In genomic region chr9:94800424-94801117, GRCh38 we compare ENCODE assay signal across 11 cellular contexts.
DNase-seq lines count a peak whose midpoint lies in the region; TF ChIP-seq lines count a peak whose summit lies in the region.
"Had no signal": no experiment of that assay in that cellular context is flagged by ENCODE, and none has a peak within 500 bp of the region (broad histone marks: within the 10 kb centered on the region; RNA-seq: fewer than 3 reads in every experiment).

No MANE protein-coding gene starts in this region.

- no peak overlapping the region for H3K4me2 ChIP-seq in neuronal stem cell (ENCODE audit: insufficient read depth, low read length, poor library complexity, severe bottlenecking)

- no peak for TF ChIP-seq CTCF in fibroblast of villous mesenchyme (IDR thresholded peaks at IDR 0.05; ENCODE audit: insufficient read depth, low read depth, low read length)
- no peak for TF ChIP-seq CTCF in prostate gland (IDR thresholded peaks at IDR 0.05)

- H2AK5ac ChIP-seq in neuronal stem cell (ENCODE audit: low read depth, low read length), result no peak overlapping the region

- no peak overlapping the region for H3K23ac ChIP-seq in neuronal stem cell (ENCODE audit: low read depth, low read length, poor library complexity)

- peaks cover 32% of the 10 kb centered on the region for H3K4me1 ChIP-seq in ACC112 (ENCODE audit: control insufficient read depth, insufficient read depth, low read length, unreplicated experiment)
- H3K4me1 ChIP-seq in SJSA1 (replicated peaks), result peaks cover 70% of the 10 kb centered on the region
- no peaks in the 10 kb centered on the region for H3K4me1 ChIP-seq in prostate gland (replicated peaks)
- peaks cover 0 to 5% of the 10 kb centered on the region in 2 donors for H3K4me1 ChIP-seq in neuronal stem cell (ENCODE audit: control insufficient read depth in 2 of 2, insufficient read depth in 1 of 2, low read depth in 1 of 2, low read length in 2 of 2)

- H2BK120ac ChIP-seq in neuronal stem cell (ENCODE audit: low read depth, low read length), result no peak overlapping the region

- H2AFZ ChIP-seq in ACC112 (ENCODE audit: low read length, unreplicated experiment) (no peak overlapping the region), neuronal stem cell (ENCODE audit: low read length) (no peak overlapping the region)

- no peak overlapping the region for H2BK5ac ChIP-seq in neuronal stem cell (ENCODE audit: low read length)

- no peak overlapping the region for H3K18ac ChIP-seq in neuronal stem cell (ENCODE audit: low read length)

- H3K36me3 ChIP-seq in ACC112 (ENCODE audit: insufficient read depth, low read length) (peaks cover 12% of the 10 kb centered on the region; the same call in 1 of the 2 replicates), SJSA1 (peaks cover 15% of the 10 kb centered on the region; the same call in 1 of the 2 replicates), prostate gland (no peaks in the 10 kb centered on the region), neuronal stem cell (replicated peaks in 1 of 2; ENCODE audit: control insufficient read depth in 2 of 2, insufficient read depth in 2 of 2, low read length in 2 of 2) (peaks cover 5 to 37% of the 10 kb centered on the region in 2 donors)
- H3K36me3 ChIP-seq: adrenal gland had no signal

- H4K8ac ChIP-seq in neuronal stem cell (ENCODE audit: low read depth, low read length), result no peak overlapping the region

- 28% methylated on average over 8 of the region's 8 CpGs for WGBS in prostate gland
- WGBS in neuronal stem cell (ENCODE audit: extremely low coverage in 2 of 2, insufficient read length in 2 of 2, insufficient replicate concordance in 1 of 2), 2 donors, result no CpG with 5 or more reads among the region's 8 CpGs

- H3K9ac ChIP-seq in neuronal stem cell (ENCODE audit: low read depth, low read length, poor library complexity), result no peak overlapping the region

- DNase-seq in SJSA1 (ENCODE audit: low read depth in 1 of 2, low spot score in 2 of 2) (no peak), fibroblast of villous mesenchyme (ENCODE audit: low read depth) (peak; percentile 72), prostate gland (ENCODE audit: low spot score) (no peak), neuronal stem cell (ENCODE audit: low spot score) (no peak), HuH-7.5 (ENCODE audit: low spot score) (no peak), GOT3 (lab: John Stamatoyannopoulos, UW) (no peak)
- no peak for DNase-seq in activated CD8-positive, alpha-beta memory T cell treated with anti-CD3 and anti-CD28 coated beads for 24 hours
- DNase-seq: activated CD8-positive, alpha-beta memory T cell treated with anti-CD3 and anti-CD28 coated beads, Interleukin-2, amount 50 U/mL, for 48 hours; DMS79 had no signal

- H3K14ac ChIP-seq in neuronal stem cell (ENCODE audit: low read length), result no peak overlapping the region

- no peak overlapping the region for H4K91ac ChIP-seq in neuronal stem cell (ENCODE audit: low read depth, low read length, poor library complexity)

- no peak overlapping the region for H2BK12ac ChIP-seq in neuronal stem cell (ENCODE audit: low read length)

- TF ChIP-seq POLR2A in prostate gland (IDR thresholded peaks at IDR 0.05), result no peak

- no peaks in the 10 kb centered on the region for H3K79me2 ChIP-seq in ACC112 (ENCODE audit: control insufficient read depth, insufficient read depth, low read length, unreplicated experiment)

- no peak overlapping the region for H3K4ac ChIP-seq in neuronal stem cell (ENCODE audit: low read length)

- H3K4me3 ChIP-seq in ACC112 (ENCODE audit: low read depth, low read length) (no peak overlapping the region), SJSA1 (peak overlapping the region; percentile 10), fibroblast of villous mesenchyme (ENCODE audit: low read depth, low read length) (no peak overlapping the region), prostate gland (no peak overlapping the region), neuronal stem cell (ENCODE audit: low read length in 2 of 2) (no peak overlapping the region)
- H3K4me3 ChIP-seq: adrenal gland had no signal

- no peak overlapping the region for H2BK15ac ChIP-seq in neuronal stem cell (ENCODE audit: low read length)

- H3K27me3 ChIP-seq in ACC112 (ENCODE audit: insufficient read depth, low read length) (no peaks in the 10 kb centered on the region), SJSA1 (replicated peaks) (no peaks in the 10 kb centered on the region), prostate gland (replicated peaks; ENCODE audit: insufficient read depth) (no peaks in the 10 kb centered on the region), neuronal stem cell (ENCODE audit: control insufficient read depth in 3 of 3, insufficient read depth in 3 of 3, low read depth in 1 of 3, low read length in 3 of 3) (no peaks in the 10 kb centered on the region)
- H3K27me3 ChIP-seq: adrenal gland had no signal

- intact Hi-C loops in prostate gland (cut with DNase I), result loop anchor here (5.0 kb wide), 1 partner anchor 122 kb away; no protein-coding TSS in a partner anchor

- no peaks in the 10 kb centered on the region for H3K9me3 ChIP-seq in SJSA1 (replicated peaks)
- no peaks in the 10 kb centered on the region for H3K9me3 ChIP-seq in prostate gland
- H3K9me3 ChIP-seq in neuronal stem cell (replicated peaks in 1 of 2; ENCODE audit: control insufficient read depth in 2 of 2, insufficient read depth in 1 of 2, low read depth in 1 of 2, low read length in 2 of 2), result no peaks in the 10 kb centered on the region
- H3K9me3 ChIP-seq: adrenal gland had no signal

- H3K27ac ChIP-seq in ACC112 (ENCODE audit: low read depth, low read length) (peak overlapping the region; percentile 38), SJSA1 (peak overlapping the region; percentile 81), prostate gland (peak overlapping the region; percentile 64 to 66), neuronal stem cell (replicated peaks; ENCODE audit: low read length) (no peak overlapping the region)

- H3K79me1 ChIP-seq in neuronal stem cell (ENCODE audit: low read depth, low read length), result no peaks in the 10 kb centered on the region
